Comparison of ENCODE assay signal across 27 cellular contexts in the genomic region with DNA sequence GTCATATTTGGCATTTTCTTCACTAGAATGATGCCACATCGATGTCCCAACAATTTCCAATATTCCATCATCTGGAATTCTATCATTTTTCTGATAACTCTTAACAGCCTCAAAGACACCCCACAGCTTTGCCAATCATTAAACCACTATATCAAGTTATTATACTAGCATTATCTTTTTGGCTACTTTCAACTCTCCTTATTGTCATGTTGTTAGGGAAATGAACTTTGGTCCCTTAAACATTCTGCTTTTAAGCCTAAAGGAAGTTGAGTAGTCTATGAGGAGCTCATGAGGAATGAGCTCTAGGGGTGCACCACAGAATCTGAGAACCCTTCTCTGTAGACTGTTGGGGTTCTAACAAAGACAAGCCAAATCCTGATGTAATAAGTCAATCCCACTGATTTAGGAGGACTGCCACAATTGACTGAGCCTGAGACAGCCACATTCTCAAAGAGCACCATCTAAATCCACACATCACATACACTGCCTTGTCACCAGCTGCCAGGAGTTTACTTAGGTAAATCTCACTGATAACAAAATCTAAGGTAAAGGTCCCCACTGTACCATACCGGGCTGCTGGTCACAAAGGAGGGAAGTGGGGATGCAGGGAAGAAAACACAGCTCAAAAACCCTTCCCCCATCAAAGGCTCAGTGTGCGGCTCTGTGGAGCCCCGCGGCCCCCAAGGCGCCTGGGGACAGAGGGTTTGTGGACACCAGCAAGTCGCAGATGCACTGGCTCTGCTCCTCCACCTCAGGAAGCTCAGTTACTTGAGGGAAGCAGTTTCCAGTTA. TPM values are rescaled to one million over a fixed set of nuclear protein-coding genes. Genes with fewer than 3 reads are reported as not detected.
DNase-seq lines count a peak whose midpoint lies in the region; ATAC-seq, FAIRE-seq and TF ChIP-seq lines count a peak whose summit lies in the region.
"Had no signal": no experiment of that assay in that cellular context is flagged by ENCODE, and none has a peak within 500 bp of the region (broad histone marks: within the 10 kb centered on the region; RNA-seq: fewer than 3 reads in every experiment).

No MANE protein-coding gene starts in this region.

- no peak overlapping the region for H3K27ac Mint-ChIP-seq in activated CD8-positive, alpha-beta memory T cell treated with anti-CD3 and anti-CD28 coated beads, Interleukin-2, amount 10 ng/mL, durations not matched to agents 7 days and 5 days
- H3K27ac Mint-ChIP-seq: activated CD8-positive, alpha-beta T cell treated with anti-CD3 and anti-CD28 coated beads, Interleukin-2, amount 10 ng/mL, durations not matched to agents 7 days and 5 days; T-helper 1 cell treated with Interleukin-12 subunit alpha and Interleukin-12 subunit beta and Interleukin-4 antibody, amounts not matched to agents 30 μg/mL and 1 μg/mL, for 36 hours had no signal

- no peaks in the 10 kb centered on the region for H4K20me1 ChIP-seq in hepatocyte (ENCODE audit: insufficient read depth, poor library complexity, severe bottlenecking)

- H3K36me3 Mint-ChIP-seq in activated CD8-positive, alpha-beta memory T cell treated with anti-CD3 and anti-CD28 coated beads, Interleukin-2, amount 10 ng/mL, durations not matched to agents 7 days and 5 days: peaks cover 5% of the 10 kb centered on the region

- H3K4me2 ChIP-seq in hepatocyte: peak overlapping the region; percentile 68

- H3K79me2 ChIP-seq in hepatocyte: peaks cover 13% of the 10 kb centered on the region

- no peak overlapping the region for H2AFZ ChIP-seq in hepatocyte
- H2AFZ ChIP-seq: parathyroid adenoma had no signal

- no peak for TF ChIP-seq CTCF in hepatocyte (IDR thresholded peaks at IDR 0.05; ENCODE audit: poor library complexity)
- no peak for TF ChIP-seq CTCF in pancreas (IDR thresholded peaks at IDR 0.05)
- no peak for TF ChIP-seq CTCF in uterus (IDR thresholded peaks at IDR 0.05)
- TF ChIP-seq CTCF in lower leg skin (IDR thresholded peaks at IDR 0.05): no peak

- DNase-seq in DMS53 treated with DMSO at 0.1 percent for 48 hours (lab: John Stamatoyannopoulos, UW; ENCODE audit: unreplicated experiment) (peak; percentile 8), LoVo (ENCODE audit: low spot score) (peak; percentile 30), hepatocyte (ENCODE audit: low spot score) (peak; percentile 24), pancreas (no peak), uterus (no peak), SHP77 treated with DMSO at 0.1 percent for 48 hours (lab: John Stamatoyannopoulos, UW) (no peak), lower leg skin (ENCODE audit: low spot score in 2 of 2) (no peak)
- DNase-seq in activated CD8-positive, alpha-beta memory T cell treated with anti-CD3 and anti-CD28 coated beads, Interleukin-2, amount 10 ng/mL, durations not matched to agents 7 days and 5 days: no peak
- DNase-seq: activated CD4-positive, alpha-beta T cell treated with anti-CD3 and anti-CD28 coated beads for 1 hour; activated CD8-positive, alpha-beta T cell treated with anti-CD3 and anti-CD28 coated beads, Interleukin-2, amount 10 ng/mL, durations not matched to agents 7 days and 5 days; activated gamma-delta T cell treated with Interleukin-2 at 50 U/mL for 16 hours; activated T-cell treated with anti-CD3 and anti-CD28 coated beads for 4 hours; EL; GOT3; NCI-H1417; NCI-H2081 treated with DMSO at 0.1 percent for 48 hours; NCI-H226; right cardiac atrium; RPMI8226; stimulated activated CD4-positive, alpha-beta T cell treated with anti-CD3 and anti-CD28 coated beads, Interleukin-4, amount 100 ng/mL, for 1 hour had no signal

- ATAC-seq in pancreas: peak in 3 of 4 donors; percentile 41 to 54 (median 45)
- ATAC-seq in activated CD8-positive, alpha-beta memory T cell treated with anti-CD3 and anti-CD28 coated beads, Interleukin-2, amount 10 ng/mL, durations not matched to agents 7 days and 5 days: no peak
- ATAC-seq: activated CD8-positive, alpha-beta T cell treated with anti-CD3 and anti-CD28 coated beads, Interleukin-2, amount 10 ng/mL, durations not matched to agents 7 days and 5 days; right cardiac atrium had no signal

- H3K27me3 ChIP-seq in hepatocyte (no peaks in the 10 kb centered on the region), pancreas (no peaks in the 10 kb centered on the region), uterus (no peaks in the 10 kb centered on the region)

- peaks cover 7% of the 10 kb centered on the region for H3K4me1 Mint-ChIP-seq in activated CD8-positive, alpha-beta memory T cell treated with anti-CD3 and anti-CD28 coated beads, Interleukin-2, amount 10 ng/mL, durations not matched to agents 7 days and 5 days

- CTCF ChIA-PET in activated CD8-positive, alpha-beta memory T cell treated with anti-CD3 and anti-CD28 coated beads, Interleukin-2, amount 10 ng/mL, durations not matched to agents 7 days and 5 days (lab: Charles Lee): interaction anchor here (0.7 to 2.1 kb wide), 3 partner anchors 10 to 103 kb away, joined by 3 to 5 read pairs (median 3); no protein-coding TSS in a partner anchor

- H3K4me3 ChIP-seq in hepatocyte (no peak overlapping the region), pancreas (no peak overlapping the region), uterus (no peak overlapping the region), lower leg skin (ENCODE audit: low read depth, poor library complexity, severe bottlenecking) (no peak overlapping the region)

- TF ChIP-seq POLR2A in uterus (IDR thresholded peaks at IDR 0.05) (no peak), lower leg skin (IDR thresholded peaks at IDR 0.05) (no peak)

- intact Hi-C loops in pancreas (cut with DNase I) (no loop called here), uterus (cut with DNase I; ENCODE audit: low total_unique reads) (no loop called here), lower leg skin (cut with DNase I; ENCODE audit: low total_unique reads) (no loop called here)

- no peaks in the 10 kb centered on the region for H3K9me2 ChIP-seq in hepatocyte (replicated peaks; ENCODE audit: insufficient read depth)

- FAIRE-seq in pancreas (lab: Jason Lieb, UNC): peak; percentile 41
- FAIRE-seq: D721Med, GM12891, urothelium cell line had no signal

- 64% methylated on average over 7 of the region's 7 CpGs for WGBS in hepatocyte (ENCODE audit: low lambda C conversion rate, missing lambda C conversion rate)
- WGBS in pancreas, 2 donors: 63 to 71% methylated on average over 7 of the region's 7 CpGs
- 92 to 95% methylated on average over 7 of the region's 7 CpGs for WGBS in lower leg skin, 2 donors

- H3K27ac ChIP-seq in hepatocyte (peak overlapping the region; percentile 70), pancreas (no peak overlapping the region), uterus (no peak overlapping the region)
- H3K27ac ChIP-seq: C4-2B, parathyroid adenoma had no signal

- H3K9me3 ChIP-seq in hepatocyte (ENCODE audit: low read depth) (no peaks in the 10 kb centered on the region), pancreas (no peaks in the 10 kb centered on the region), uterus (no peaks in the 10 kb centered on the region)

- H3K9me3 Mint-ChIP-seq in activated CD8-positive, alpha-beta memory T cell treated with anti-CD3 and anti-CD28 coated beads, Interleukin-2, amount 10 ng/mL, durations not matched to agents 7 days and 5 days (ENCODE audit: low read depth): no peaks in the 10 kb centered on the region
- H3K9me3 Mint-ChIP-seq: neural crest cell; T-helper 1 cell treated with Interleukin-12 subunit alpha and Interleukin-12 subunit beta and Interleukin-4 antibody, amounts not matched to agents 30 μg/mL and 1 μg/mL, for 36 hours had no signal

- H3K36me3 ChIP-seq in hepatocyte (replicated peaks; ENCODE audit: insufficient read depth, low read depth) (no peaks in the 10 kb centered on the region), pancreas (no peaks in the 10 kb centered on the region), uterus (no peaks in the 10 kb centered on the region)

- H3K4me1 ChIP-seq in hepatocyte (ENCODE audit: insufficient read depth) (peaks cover 27% of the 10 kb centered on the region), pancreas (peaks cover 3 to 19% (median 7%) of the 10 kb centered on the region in 3 donors), uterus (no peaks in the 10 kb centered on the region)
- H3K4me1 ChIP-seq: parathyroid adenoma had no signal

- H3K4me3 Mint-ChIP-seq in activated CD8-positive, alpha-beta memory T cell treated with anti-CD3 and anti-CD28 coated beads, Interleukin-2, amount 10 ng/mL, durations not matched to agents 7 days and 5 days: no peak overlapping the region
- H3K4me3 Mint-ChIP-seq: activated CD8-positive, alpha-beta T cell treated with anti-CD3 and anti-CD28 coated beads, Interleukin-2, amount 10 ng/mL, durations not matched to agents 7 days and 5 days; neural crest cell; T-helper 1 cell treated with Interleukin-12 subunit alpha and Interleukin-12 subunit beta and Interleukin-4 antibody, amounts not matched to agents 30 μg/mL and 1 μg/mL, for 36 hours had no signal

- no peaks in the 10 kb centered on the region for H3K27me3 Mint-ChIP-seq in activated CD8-positive, alpha-beta memory T cell treated with anti-CD3 and anti-CD28 coated beads, Interleukin-2, amount 10 ng/mL, durations not matched to agents 7 days and 5 days

RNA-seq across cellular contexts. Expression of gene SETD3, which starts 58.2 kb away (rescaled TPM):
- total RNA-seq in hepatocyte (60.2 and 67.3 TPM in 2 replicates), pancreas (10 to 100 TPM; 24.9 to 32.7 (median 28.3) TPM), uterus (100 to 1,000 TPM in 3 of 4 donors, 10 to 100 TPM in 1; 98.1 to 151 (median 121) TPM), lower leg skin (10 to 100 TPM; 36.8 to 62.5 (median 47.6) TPM)
- polyA plus RNA-seq in hepatocyte (43.6 and 47.0 TPM in 2 replicates), pancreas (10 to 100 TPM; 14.0 to 24.5 TPM)
- total RNA-seq in activated CD8-positive, alpha-beta memory T cell treated with anti-CD3 and anti-CD28 coated beads, Interleukin-2, amount 10 ng/mL, durations not matched to agents 7 days and 5 days: 10 to 100 TPM; 53.9 to 61.4 TPM

RNA-seq across cellular contexts. Expression of gene CCNK, which starts 58.8 kb away (rescaled TPM):
- 15.6 and 22.0 TPM in 2 replicates for total RNA-seq in hepatocyte
- polyA plus RNA-seq in hepatocyte: 10.1 and 11.1 TPM in 2 replicates
- total RNA-seq in pancreas: 10 to 100 TPM; 14.0 to 23.4 (median 16.1) TPM
- 10 to 100 TPM in 1 of 2 donors, 1 to 10 TPM in 1; 7.9 to 10.0 TPM for polyA plus RNA-seq in pancreas
- total RNA-seq in uterus: 10 to 100 TPM; 17.4 to 43.2 (median 34.4) TPM
- total RNA-seq in lower leg skin: 10 to 100 TPM; 15.0 to 29.4 (median 25.3) TPM
- 10 to 100 TPM; 82.9 to 84.3 TPM for total RNA-seq in activated CD8-positive, alpha-beta memory T cell treated with anti-CD3 and anti-CD28 coated beads, Interleukin-2, amount 10 ng/mL, durations not matched to agents 7 days and 5 days

Comparison
In these comparisons a context has a peak if more than half of its experiments do, and no peak if none do; other contexts are left out.
1. DNase-seq: peak in DMS53 treated with DMSO at 0.1 percent for 48 hours (single experiment), LoVo (single experiment) and hepatocyte (single experiment); none in pancreas (0 of 6), uterus (0 of 2), SHP77 treated with DMSO at 0.1 percent for 48 hours (single experiment), lower leg skin (0 of 2) and activated CD8-positive, alpha-beta memory T cell treated with anti-CD3 and anti-CD28 coated beads, Interleukin-2, amount 10 ng/mL, durations not matched to agents 7 days and 5 days (single experiment).